1 cellular context compared by ENCODE assay signal in the genomic region with DNA sequence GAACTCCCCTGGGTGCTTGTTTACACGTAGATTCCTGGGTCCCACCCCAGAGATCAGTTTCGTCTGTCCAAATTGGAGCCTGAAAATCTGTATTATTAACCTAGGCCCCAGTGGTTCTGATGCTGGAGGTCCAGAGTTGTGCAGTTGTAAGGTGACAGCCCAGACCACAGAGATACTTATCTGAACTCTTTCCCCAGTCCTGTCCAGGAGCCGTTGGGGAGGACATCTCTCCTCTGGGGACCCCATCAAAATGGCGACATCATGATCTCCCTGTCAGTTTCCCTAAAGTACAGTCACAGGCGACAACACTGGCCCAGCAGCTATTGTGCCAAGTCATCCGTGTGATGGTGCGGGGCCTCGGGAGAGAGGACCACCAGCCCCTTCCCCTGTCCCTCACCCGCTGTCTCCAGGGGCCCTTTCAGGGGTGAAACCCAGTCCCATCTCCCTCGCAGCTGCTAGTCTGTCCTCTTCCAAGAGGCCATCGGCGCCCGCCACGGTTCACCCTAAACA.
TF ChIP-seq lines count a peak whose summit lies in the region.

No MANE protein-coding gene starts in this region.

TF ChIP-seq in H1, 55 proteins besides CTCF, POLR2A, EP300 and RAD21:
- TF ChIP-seq MAFK (IDR thresholded peaks at IDR 0.05; ENCODE audit: low read depth, low read length) (peak; percentile 28; the same call in 1 of the 2 replicates), RXRA (IDR thresholded peaks at IDR 0.05; ENCODE audit: insufficient read depth, low read depth, low read length) (no peak)
